ENCODE assay signal across 18 cellular contexts in the genomic region with DNA sequence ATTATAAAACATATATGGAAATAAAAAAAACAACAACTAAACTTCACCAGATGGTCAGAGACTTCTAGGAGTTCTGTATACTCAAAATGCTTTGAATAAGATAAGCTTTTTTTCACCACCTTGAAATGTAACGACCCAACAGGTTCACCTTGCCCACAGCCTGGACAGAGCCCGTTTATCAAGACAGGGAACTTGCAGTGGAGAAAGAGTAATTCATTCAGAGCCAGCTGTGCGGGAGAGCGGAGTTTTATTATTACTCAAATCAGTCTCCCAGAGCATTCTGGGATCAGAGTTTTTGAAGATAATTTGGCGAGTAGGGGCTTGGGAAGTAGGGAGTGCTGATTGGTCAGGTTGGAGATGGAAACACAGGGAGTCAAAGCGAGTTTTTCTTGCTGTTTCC. TPM values are rescaled to one million over a fixed set of nuclear protein-coding genes. Genes with fewer than 3 reads are reported as not detected.
DNase-seq lines count a peak whose midpoint lies in the region; ATAC-seq and TF ChIP-seq lines count a peak whose summit lies in the region.
"Had no signal": no experiment of that assay in that cellular context is flagged by ENCODE, and none has a peak within 500 bp of the region (broad histone marks: within the 10 kb centered on the region; RNA-seq: fewer than 3 reads in every experiment).

No MANE protein-coding gene starts in this region.

- H3K9ac ChIP-seq in SK-N-SH: no peak overlapping the region

- no peaks in the 10 kb centered on the region for H4K20me1 ChIP-seq in SK-N-SH (ENCODE audit: insufficient read depth)

- no peak overlapping the region for H3K4me3 ChIP-seq in SK-N-SH (ENCODE audit: low read depth in 2 of 2, low read length in 1 of 2)
- peak overlapping the region; percentile 28 for H3K4me3 ChIP-seq in thoracic aorta
- no peak overlapping the region for H3K4me3 ChIP-seq in Peyer's patch
- H3K4me3 ChIP-seq: SK-N-MC had no signal

- POLR2A ChIA-PET in SK-N-SH (lab: Yijun Ruan, JAX): no interaction called here

- H3K36me3 ChIP-seq in SK-N-SH (replicated peaks in 1 of 2; ENCODE audit: control insufficient read depth in 1 of 2, insufficient read depth in 2 of 2, low read length in 1 of 2) (no peaks in the 10 kb centered on the region), thoracic aorta (no peaks in the 10 kb centered on the region), Peyer's patch (no peaks in the 10 kb centered on the region)

- H3K9me3 ChIP-seq in SK-N-SH (no peaks in the 10 kb centered on the region), thoracic aorta (no peaks in the 10 kb centered on the region), Peyer's patch (no peaks in the 10 kb centered on the region)

- TF ChIP-seq POLR2A in Peyer's patch (IDR thresholded peaks at IDR 0.05): no peak

- TF ChIP-seq CTCF in SK-N-SH (IDR thresholded peaks at IDR 0.05) (no peak), thoracic aorta (IDR thresholded peaks at IDR 0.05) (no peak), Peyer's patch (IDR thresholded peaks at IDR 0.05) (no peak)

- TF ChIP-seq EP300 in SK-N-SH (IDR thresholded peaks at IDR 0.05; ENCODE audit: borderline replicate concordance in 1 of 2, low read depth in 1 of 2, low read length in 1 of 2): no peak

- no peaks in the 10 kb centered on the region for H3K79me2 ChIP-seq in SK-N-SH (ENCODE audit: insufficient read depth)

- H3K4me1 ChIP-seq in SK-N-SH (ENCODE audit: control insufficient read depth in 1 of 2, insufficient read depth in 2 of 2, low read depth in 1 of 2, low read length in 1 of 2) (no peaks in the 10 kb centered on the region; a peak in 2 of 4 replicates), thoracic aorta (ENCODE audit: control insufficient read depth in 1 of 2, low read depth in 2 of 2) (no peaks in the 10 kb centered on the region), Peyer's patch (peaks cover 0 to 7% (median 0%) of the 10 kb centered on the region in 4 donors)

- CTCF ChIA-PET in SK-N-SH (lab: Yijun Ruan, JAX): no interaction called here

- no peak for TF ChIP-seq RAD21 in SK-N-SH (IDR thresholded peaks at IDR 0.05; ENCODE audit: low read length)

- no peaks in the 10 kb centered on the region for H3F3A ChIP-seq in SK-N-SH (replicated peaks; ENCODE audit: insufficient read depth)

- ATAC-seq in esophagus mucosa (peak; percentile 49), thoracic aorta (ENCODE audit: insufficient number of reproducible peaks, low FRiP score, low read depth) (no peak)

- H3K27me3 ChIP-seq in SK-N-SH (ENCODE audit: insufficient read depth) (no peaks in the 10 kb centered on the region), thoracic aorta (replicated peaks; ENCODE audit: insufficient read depth) (no peaks in the 10 kb centered on the region), Peyer's patch (no peaks in the 10 kb centered on the region)

- WGBS in SK-N-SH (ENCODE audit: low lambda C conversion rate): 46% methylated on average over 6 of the region's 6 CpGs

- no peak overlapping the region for H3K4me2 ChIP-seq in SK-N-SH

- DNase-seq in NCI-H2171 treated with DMSO at 0.1 percent for 48 hours (lab: John Stamatoyannopoulos, UW): peak; percentile 50
- no peak for DNase-seq in SK-N-SH
- DNase-seq in thoracic aorta (ENCODE audit: low spot score): no peak
- DNase-seq in activated CD4-positive, alpha-beta T cell treated with anti-CD3 and anti-CD28 coated beads for 48 hours: no peak
- DNase-seq in Peyer's patch: no peak
- DNase-seq in activated CD8-positive, alpha-beta memory T cell treated with anti-CD3 and anti-CD28 coated beads, Interleukin-2, amount 50 U/mL, for 48 hours: no peak
- DNase-seq: ACHN, AML-193, EL, H9, Kasumi-1, MM.1S, NCI-H1105, NCI-H187, NCI-H446 treated with DMSO at 0.1 percent for 48 hours, Right ventricle myocardium superior had no signal

- H3K27ac ChIP-seq in SK-N-SH (ENCODE audit: low read depth in 2 of 2, low read length in 1 of 2) (no peak overlapping the region), thoracic aorta (no peak overlapping the region), Peyer's patch (no peak overlapping the region)
- H3K27ac ChIP-seq: SK-N-MC had no signal

- H3K9me2 ChIP-seq in SK-N-SH: no peaks in the 10 kb centered on the region

- H2AFZ ChIP-seq in SK-N-SH (ENCODE audit: low read depth): peak overlapping the region; percentile 8; the same call in 1 of the 2 replicates

TF ChIP-seq in SK-N-SH, 30 proteins besides CTCF, POLR2A, EP300 and RAD21:
- TF ChIP-seq RFX5 (IDR thresholded peaks at IDR 0.05; ENCODE audit: low read length) (no peak), USF1 (IDR thresholded peaks at IDR 0.05; ENCODE audit: borderline replicate concordance, low read depth) (no peak), RXRA (IDR thresholded peaks at IDR 0.05; ENCODE audit: borderline replicate concordance, low read depth) (no peak), MAX (IDR thresholded peaks at IDR 0.05; ENCODE audit: low read depth) (no peak), NFIC (IDR thresholded peaks at IDR 0.05; ENCODE audit: borderline replicate concordance) (no peak), USF2 (IDR thresholded peaks at IDR 0.05; ENCODE audit: borderline replicate concordance, low read depth, low read length) (no peak), FOXM1 (IDR thresholded peaks at IDR 0.05; ENCODE audit: low read depth) (no peak), TAF1 (IDR thresholded peaks at IDR 0.05; ENCODE audit: borderline replicate concordance, low read depth, low read length) (no peak), SMC3 (IDR thresholded peaks at IDR 0.05; ENCODE audit: low read depth, low read length) (no peak), FOXJ3 (CRISPR knock-in tag; IDR thresholded peaks at IDR 0.05) (no peak), SIN3A (IDR thresholded peaks at IDR 0.05; ENCODE audit: borderline replicate concordance, low read depth, low read length) (no peak), MXI1 (IDR thresholded peaks at IDR 0.05; ENCODE audit: low read depth, low read length) (no peak), CHD2 (IDR thresholded peaks at IDR 0.05; ENCODE audit: low read length, partially characterized antibody) (no peak), PBX3 (IDR thresholded peaks at IDR 0.05) (no peak), FOSL2 (IDR thresholded peaks at IDR 0.05; ENCODE audit: borderline replicate concordance, low read depth) (no peak), ELF1 (IDR thresholded peaks at IDR 0.05) (no peak), POLR2AphosphoS5 (IDR thresholded peaks at IDR 0.05; ENCODE audit: low read depth, low read length) (no peak), TEAD4 (IDR thresholded peaks at IDR 0.05; ENCODE audit: borderline replicate concordance, insufficient read depth) (no peak)

RNA-seq across cellular contexts. Expression of gene AGA, which starts 38.5 kb away (rescaled TPM):
- polyA plus RNA-seq in SK-N-SH (2012; rRNA removed): 36.8 and 41.7 TPM in 2 replicates
- polyA plus RNA-seq in SK-N-SH (2012; cell fraction: cytosol; rRNA removed): 40.6 and 43.8 TPM in 2 replicates
- polyA plus RNA-seq in SK-N-SH (2012; cell fraction: nucleus; rRNA removed): 27.7 and 37.2 TPM in 2 replicates
- total RNA-seq in esophagus mucosa (20.6 TPM), thoracic aorta (10 to 100 TPM; 21.8 to 34.1 TPM), Peyer's patch (10 to 100 TPM; 11.2 to 18.8 (median 14.9) TPM)
